In genomic region chr10:102777696-102778530, GRCh38 we compare ENCODE assay signal across 13 cellular contexts. TPM values are rescaled to one million over a fixed set of nuclear protein-coding genes. Genes with fewer than 3 reads are reported as not detected.
DNase-seq lines count a peak whose midpoint lies in the region; ATAC-seq and TF ChIP-seq lines count a peak whose summit lies in the region.
"Had no signal": no experiment of that assay in that cellular context is flagged by ENCODE, and none has a peak within 500 bp of the region (broad histone marks: within the 10 kb centered on the region; RNA-seq: fewer than 3 reads in every experiment).

No MANE protein-coding gene starts in this region.

- peak overlapping the region; percentile 42 to 85 (median 67) for H3K27ac Mint-ChIP-seq in CD14-positive monocyte
- H3K27ac Mint-ChIP-seq: activated naive CD4-positive, alpha-beta T cell treated with anti-CD3 and anti-CD28 coated beads for 36 hours had no signal

- intact Hi-C loops in CD14-positive monocyte (cut with micrococcal nuclease) = no loop called here

- H3K4me1 Mint-ChIP-seq in CD14-positive monocyte = peaks cover 67% of the 10 kb centered on the region

- 66% methylated on average over 17 of the region's 17 CpGs for WGBS in hepatocyte (ENCODE audit: low lambda C conversion rate, missing lambda C conversion rate)

- H3K36me3 ChIP-seq in RWPE2 (ENCODE audit: low read depth) (no peaks in the 10 kb centered on the region), hepatocyte (replicated peaks; ENCODE audit: insufficient read depth, low read depth) (no peaks in the 10 kb centered on the region)

- H3K9me3 Mint-ChIP-seq in CD14-positive monocyte = peaks cover 0 to 2% (median 0%) of the 10 kb centered on the region in 7 donors
- H3K9me3 Mint-ChIP-seq: activated naive CD4-positive, alpha-beta T cell treated with anti-CD3 and anti-CD28 coated beads for 36 hours had no signal

- H3K4me1 ChIP-seq in RWPE2 (ENCODE audit: insufficient read depth, poor library complexity, severe bottlenecking) (peaks cover 76% of the 10 kb centered on the region), hepatocyte (ENCODE audit: insufficient read depth) (peaks cover 77% of the 10 kb centered on the region)

- peak overlapping the region; percentile 76 for H3K4me2 ChIP-seq in hepatocyte

- H3K27me3 Mint-ChIP-seq in CD14-positive monocyte (ENCODE audit: low read depth in 3 of 3) = no peaks in the 10 kb centered on the region

- H3K4me3 Mint-ChIP-seq in CD14-positive monocyte = no peak overlapping the region
- H3K4me3 Mint-ChIP-seq: activated naive CD4-positive, alpha-beta T cell treated with anti-CD3 and anti-CD28 coated beads for 36 hours had no signal

- H3K27me3 ChIP-seq in RWPE2 (ENCODE audit: insufficient read depth, poor library complexity, severe bottlenecking) (no peaks in the 10 kb centered on the region), hepatocyte (no peaks in the 10 kb centered on the region)

- H3K27ac ChIP-seq in RWPE2 (ENCODE audit: poor library complexity, severe bottlenecking) = peak overlapping the region; percentile 98
- peak overlapping the region; percentile 97 for H3K27ac ChIP-seq in hepatocyte

- peaks cover 65% of the 10 kb centered on the region for H3K79me2 ChIP-seq in hepatocyte

- H3K4me3 ChIP-seq in RWPE2 (ENCODE audit: severe bottlenecking) = no peak overlapping the region
- H3K4me3 ChIP-seq in hepatocyte = no peak overlapping the region
- peak overlapping the region; percentile 76 for H3K4me3 ChIP-seq in retinal pigment epithelial cell (ENCODE audit: low read length)

- TF ChIP-seq CTCF in CD14-positive monocyte (IDR thresholded peaks at IDR 0.05) (no peak), RWPE2 (IDR thresholded peaks at IDR 0.05; ENCODE audit: poor library complexity, severe bottlenecking) (no peak), hepatocyte (IDR thresholded peaks at IDR 0.05; ENCODE audit: poor library complexity) (no peak), retinal pigment epithelial cell (conservative IDR thresholded peaks at IDR 0.05; ENCODE audit: low read depth, low read length) (no peak)

- DNase-seq in CD14-positive monocyte (ENCODE audit: low spot score) (no peak), RWPE2 (ENCODE audit: low spot score) (no peak), hepatocyte (ENCODE audit: low spot score) (peak; percentile 42), retinal pigment epithelial cell (ENCODE audit: low read depth) (no peak)
- DNase-seq: Calu3, NCI-H1417 had no signal

- peaks cover 42 to 66% of the 10 kb centered on the region in 2 donors for H3K36me3 Mint-ChIP-seq in CD14-positive monocyte

- ATAC-seq in RWPE2 (ENCODE audit: low read depth) = no peak
- no peak for ATAC-seq in HG03354 (IDR thresholded peaks at IDR 0.05; ENCODE audit: poor library complexity, severe bottlenecking, unreplicated experiment)
- ATAC-seq in GM21619 (IDR thresholded peaks at IDR 0.05; ENCODE audit: unreplicated experiment) = no peak
- no peak for ATAC-seq in esophagus mucosa
- ATAC-seq in HG03135 (IDR thresholded peaks at IDR 0.05; ENCODE audit: unreplicated experiment) = no peak

- no peaks in the 10 kb centered on the region for H3K9me3 ChIP-seq in RWPE2 (ENCODE audit: severe bottlenecking)
- no peaks in the 10 kb centered on the region for H3K9me3 ChIP-seq in hepatocyte (ENCODE audit: low read depth)

- no peaks in the 10 kb centered on the region for H3K9me2 ChIP-seq in hepatocyte (replicated peaks; ENCODE audit: insufficient read depth)

- H4K20me1 ChIP-seq in hepatocyte (ENCODE audit: insufficient read depth, poor library complexity, severe bottlenecking) = no peaks in the 10 kb centered on the region

- no peak overlapping the region for H2AFZ ChIP-seq in hepatocyte

RNA-seq across cellular contexts. Expression of gene WBP1L, which starts 34.2 kb away (rescaled TPM):
- polyA plus RNA-seq in CD14-positive monocyte (10 to 100 TPM; 38.3 to 43.0 TPM), hepatocyte (21.6 and 24.5 TPM in 2 replicates)
- total RNA-seq in hepatocyte (57.1 and 57.8 TPM in 2 replicates), esophagus mucosa (19.6 TPM)

RNA-seq across cellular contexts. Expression of gene CYP17A1, which starts 59.3 kb away (rescaled TPM):
- polyA plus RNA-seq in CD14-positive monocyte (not detected), hepatocyte (not detected in 2 replicates)
- total RNA-seq in hepatocyte (not detected in 2 replicates), esophagus mucosa (0.76 TPM)
- total RNA-seq: activated naive CD4-positive, alpha-beta T cell treated with anti-CD3 and anti-CD28 coated beads for 36 hours; Calu3; epithelial cell of proximal tubule; mesenteric fat pad had no signal
